Comparison of ENCODE assay signal across 9 cellular contexts in the genomic region with DNA sequence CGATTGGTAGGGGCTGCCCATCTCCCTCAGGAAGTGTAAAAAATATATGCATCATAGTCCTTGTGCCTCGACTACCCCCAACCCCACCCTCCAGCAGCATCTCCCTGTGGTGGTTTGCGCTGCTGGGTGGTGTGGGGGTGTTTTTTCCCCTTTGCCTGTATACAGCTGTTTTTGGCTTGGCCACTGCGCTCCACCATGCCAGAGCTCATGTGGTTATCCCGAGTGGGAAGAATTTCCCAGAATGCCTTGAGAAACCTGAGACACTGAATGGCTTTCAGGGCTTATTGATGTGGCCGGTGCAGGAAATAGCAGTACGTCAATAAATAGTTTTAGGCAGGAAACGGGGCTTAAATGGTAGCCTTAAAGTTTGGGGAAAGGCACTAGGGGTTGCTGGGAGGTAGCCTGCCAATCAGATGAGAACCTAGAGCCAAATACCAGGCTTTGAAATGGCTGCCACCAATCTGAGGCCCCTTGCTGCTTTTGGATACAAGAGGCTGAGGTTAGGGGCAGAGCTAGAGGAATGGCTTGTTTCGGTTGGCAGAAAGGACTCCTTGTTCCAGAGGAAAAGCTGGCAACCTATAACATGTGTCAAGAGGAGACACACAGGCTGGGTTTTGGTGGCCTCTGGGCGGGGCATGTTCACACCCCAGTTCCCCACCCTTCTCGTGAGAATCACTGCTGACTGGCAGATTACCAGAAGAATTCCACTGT.
A peak's percentile ranks its signal among the peaks of the same experiment; 100 is the strongest.
DNase-seq lines count a peak whose midpoint lies in the region; ATAC-seq and TF ChIP-seq lines count a peak whose summit lies in the region.
"Had no signal": no experiment of that assay in that cellular context is flagged by ENCODE, and none has a peak within 500 bp of the region (broad histone marks: within the 10 kb centered on the region; RNA-seq: fewer than 3 reads in every experiment).

No MANE protein-coding gene starts in this region.

- no peak for ATAC-seq in GM19397 (IDR thresholded peaks at IDR 0.05; ENCODE audit: unreplicated experiment)

- TF ChIP-seq CTCF in RWPE1 (conservative IDR thresholded peaks at IDR 0.05; ENCODE audit: low read depth) (no peak), mesothelial cell of epicardium (IDR thresholded peaks at IDR 0.05; ENCODE audit: unreplicated experiment) (no peak)

- peak overlapping the region; percentile 73 for H3K27ac Mint-ChIP-seq in mesothelial cell of epicardium

- H3K27ac ChIP-seq in RWPE1 (peak overlapping the region; percentile 80), caudate nucleus (ENCODE audit: low read depth, low read length) (peak overlapping the region; percentile 71)

- peak; percentile 67 for DNase-seq in AG08395 (ENCODE audit: low spot score)
- peak; percentile 5 for DNase-seq in RWPE1 (ENCODE audit: low spot score)
- peak in 1 of 61 donors; percentile 8 for DNase-seq in caudate nucleus (lab: John Stamatoyannopoulos, UW)
- DNase-seq in mesothelial cell of epicardium (ENCODE audit: low spot score in 2 of 2, unreplicated experiment in 2 of 2), result peak in 1 of 2 experiments; percentile 36
- DNase-seq in NCI-H2107 (lab: John Stamatoyannopoulos, UW), result no peak
- no peak for DNase-seq in NCI-H1092 (lab: John Stamatoyannopoulos, UW)
- DNase-seq in erythroblast (lab: John Stamatoyannopoulos, UW), result no peak
- DNase-seq: NCI-H2171 had no signal

- CTCF ChIA-PET in RWPE1 (lab: Yijun Ruan, JAX), result no interaction called here

- POLR2A ChIA-PET in RWPE1 (lab: Yijun Ruan, JAX; ENCODE audit: low non-redundant PET), result no interaction called here

- no peak overlapping the region for H3K4me3 Mint-ChIP-seq in mesothelial cell of epicardium

- no peaks in the 10 kb centered on the region for H3K9me3 Mint-ChIP-seq in mesothelial cell of epicardium

- H3K36me3 Mint-ChIP-seq in mesothelial cell of epicardium, result peaks cover 2% of the 10 kb centered on the region

- TF ChIP-seq POLR2A in erythroblast (IDR thresholded peaks at IDR 0.05; ENCODE audit: low read length), result no peak

- peaks cover 21% of the 10 kb centered on the region for H3K4me1 Mint-ChIP-seq in mesothelial cell of epicardium

- H3K27me3 Mint-ChIP-seq in mesothelial cell of epicardium (ENCODE audit: low read depth), result no peaks in the 10 kb centered on the region

Comparison
In these comparisons a context has a peak if more than half of its experiments do, and no peak if none do; other contexts are left out.
1. DNase-seq: peak in AG08395 (single experiment) and RWPE1 (single experiment); none in NCI-H2107 (single experiment), NCI-H1092 (single experiment) and erythroblast (0 of 2).